26 cellular contexts compared by ENCODE assay signal in the genomic region with DNA sequence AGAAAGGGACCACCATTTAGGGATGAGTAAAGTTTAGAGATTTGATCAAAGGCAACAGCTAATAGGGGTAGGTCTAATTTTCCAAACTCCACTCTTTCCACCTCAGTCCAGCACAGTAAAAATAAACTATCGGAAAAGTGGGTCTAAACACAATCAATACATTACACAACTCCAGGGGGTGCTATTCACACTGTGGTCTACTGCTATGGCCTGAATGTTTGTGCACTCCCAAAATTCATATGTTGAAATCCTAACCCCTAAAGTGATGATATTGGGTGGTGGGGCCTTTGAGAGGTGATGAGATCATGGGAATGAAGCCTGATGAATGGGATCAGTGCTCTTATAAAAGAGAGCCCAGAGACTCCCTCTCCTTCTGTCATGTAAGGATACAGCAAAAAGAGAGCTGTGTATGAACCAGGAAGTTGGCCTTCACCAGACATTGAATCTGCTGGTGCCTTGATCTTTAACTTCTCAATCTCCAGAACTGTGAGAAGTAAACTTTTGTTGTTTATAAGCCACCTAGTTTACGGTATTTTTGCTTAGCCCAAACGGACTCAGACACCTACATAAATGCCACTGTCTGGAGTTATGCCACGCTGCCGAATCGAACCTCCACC.
"Had no signal": no experiment of that assay in that cellular context is flagged by ENCODE, and none has a peak within 500 bp of the region (broad histone marks: within the 10 kb centered on the region; RNA-seq: fewer than 3 reads in every experiment).

No MANE protein-coding gene starts in this region.

- H3K27ac ChIP-seq: ascending aorta, VCaP had no signal

- ATAC-seq: activated naive CD4-positive, alpha-beta T cell treated with anti-CD3 and anti-CD28 coated beads, Interleukin-2, amount 50 U/mL, for 72 hours; activated naive CD8-positive, alpha-beta T cell treated with anti-CD3 and anti-CD28 coated beads, Interleukin-2, amount 50 U/mL, for 24 hours; activated T-cell treated with anti-CD3 and anti-CD28 coated beads, Interleukin-2, amount 50 U/mL, for 4 hours; T-helper 17 cell had no signal

- H3K36me3 Mint-ChIP-seq: brain had no signal

- H3K27me3 ChIP-seq: ascending aorta, MG63 had no signal

- H3K9me3 ChIP-seq: MG63 had no signal

- H3K4me1 ChIP-seq: ascending aorta had no signal

- H3K36me3 ChIP-seq: ascending aorta, MG63 had no signal

- H3K4me3 Mint-ChIP-seq: activated CD4-positive, alpha-beta memory T cell treated with anti-CD3 and anti-CD28 coated beads for 36 hours; activated CD4-positive, alpha-beta T cell treated with anti-CD3 and anti-CD28 coated beads, Interleukin-2, amount 10 ng/mL, durations not matched to agents 7 days and 5 days; activated naive CD8-positive, alpha-beta T cell treated with anti-CD3 and anti-CD28 coated beads, Interleukin-2, amount 50 U/mL, for 24 hours; activated T-cell treated with anti-CD3 and anti-CD28 coated beads, Interleukin-2, amount 50 U/mL, for 4 hours; brain; central memory CD8-positive, alpha-beta T cell; T-helper 17 cell had no signal

- H3K27me3 Mint-ChIP-seq: activated CD4-positive, alpha-beta memory T cell treated with anti-CD3 and anti-CD28 coated beads for 36 hours; activated CD4-positive, alpha-beta T cell treated with anti-CD3 and anti-CD28 coated beads, Interleukin-2, amount 10 ng/mL, durations not matched to agents 7 days and 5 days; central memory CD8-positive, alpha-beta T cell had no signal

- DNase-seq: activated CD4-positive, alpha-beta memory T cell treated with anti-CD3 and anti-CD28 coated beads for 36 hours; activated CD4-positive, alpha-beta T cell treated with anti-CD3 and anti-CD28 coated beads, Interleukin-2, amount 10 ng/mL, durations not matched to agents 7 days and 5 days; activated CD4-positive, CD25-positive, alpha-beta regulatory T cell; activated CD8-positive, alpha-beta memory T cell treated with anti-CD3 and anti-CD28 coated beads for 24 hours; activated effector memory CD4-positive, alpha-beta T cell treated with anti-CD3 and anti-CD28 coated beads, Interleukin-2, amount 50 U/mL, for 16 hours; activated naive CD4-positive, alpha-beta T cell treated with Interleukin-2 at 50 U/mL for 16 hours; activated naive CD8-positive, alpha-beta T cell treated with anti-CD3 and anti-CD28 coated beads, Interleukin-2, amount 50 U/mL, for 24 hours; activated T-cell treated with anti-CD3 and anti-CD28 coated beads, Interleukin-2, amount 50 U/mL, for 4 hours; amniotic stem cell; MG63; MV-4-11; NCI-H1105; NCI-H1436; NCI-H187; NCI-H2081; NCI-H510A treated with DMSO at 0.1 percent for 48 hours; NCI-H69; NK-92 treated with Interleukin-12 subunit alpha and Interleukin-12 subunit beta, amount 100 ng/mL, for 24 hours; SIG-M5; T-helper 17 cell; T-helper 9 cell had no signal

- H3K4me3 ChIP-seq: ascending aorta, MG63 had no signal

- H3K27ac Mint-ChIP-seq: activated CD4-positive, alpha-beta memory T cell treated with anti-CD3 and anti-CD28 coated beads for 36 hours; activated CD4-positive, alpha-beta T cell treated with anti-CD3 and anti-CD28 coated beads, Interleukin-2, amount 10 ng/mL, durations not matched to agents 7 days and 5 days; activated naive CD4-positive, alpha-beta T cell treated with anti-CD3 and anti-CD28 coated beads, Interleukin-2, amount 50 U/mL, for 72 hours; activated naive CD8-positive, alpha-beta T cell treated with anti-CD3 and anti-CD28 coated beads, Interleukin-2, amount 50 U/mL, for 24 hours; brain; T-helper 17 cell had no signal

- H3K4me1 Mint-ChIP-seq: activated CD4-positive, alpha-beta T cell treated with anti-CD3 and anti-CD28 coated beads, Interleukin-2, amount 10 ng/mL, durations not matched to agents 7 days and 5 days; activated naive CD8-positive, alpha-beta T cell treated with anti-CD3 and anti-CD28 coated beads, Interleukin-2, amount 50 U/mL, for 24 hours; brain; central memory CD8-positive, alpha-beta T cell; T-helper 17 cell had no signal

- H3K9me3 Mint-ChIP-seq: activated CD4-positive, alpha-beta T cell treated with anti-CD3 and anti-CD28 coated beads, Interleukin-2, amount 10 ng/mL, durations not matched to agents 7 days and 5 days had no signal
